19 cellular contexts compared by ENCODE assay signal in genomic region chr7:34851431-34851830, GRCh38.
DNase-seq lines count a peak whose midpoint lies in the region; ATAC-seq and TF ChIP-seq lines count a peak whose summit lies in the region.
"Had no signal": no experiment of that assay in that cellular context is flagged by ENCODE, and none has a peak within 500 bp of the region (broad histone marks: within the 10 kb centered on the region; RNA-seq: fewer than 3 reads in every experiment).

No MANE protein-coding gene starts in this region.

- peaks cover 0 to 27% (median 22%) of the 10 kb centered on the region in 4 donors for H3K4me1 ChIP-seq in esophagus muscularis mucosa
- H3K4me1 ChIP-seq: BE2C had no signal

- DNase-seq in DMS 273 treated with DMSO at 0.1 percent for 48 hours (lab: John Stamatoyannopoulos, UW) = peak; percentile 81
- peak; percentile 87 for DNase-seq in NCI-H1694 (lab: John Stamatoyannopoulos, UW)
- peak; percentile 19 for DNase-seq in NCI-H524 treated with DMSO at 0.1 percent for 48 hours (lab: John Stamatoyannopoulos, UW)
- DNase-seq in esophagus muscularis mucosa (ENCODE audit: extremely low spot score) = peak; percentile 39
- DNase-seq in stimulated activated CD4-positive, alpha-beta T cell treated with anti-CD3 and anti-CD28 coated beads, Interleukin-2, amount 100 ng/mL, for 24 hours = no peak
- no peak for DNase-seq in cortex of kidney (lab: John Stamatoyannopoulos, UW)
- DNase-seq: BE2C, DMS79 treated with DMSO at 0.1 percent for 48 hours, MG63, NCI-H1436, NCI-H2029 treated with DMSO at 0.1 percent for 48 hours, NCI-H748 treated with DMSO at 0.1 percent for 48 hours, T-helper 1 cell had no signal

- ATAC-seq in HG03108 (IDR thresholded peaks at IDR 0.05; ENCODE audit: unreplicated experiment) = no peak
- ATAC-seq in HG03457 (IDR thresholded peaks at IDR 0.05; ENCODE audit: unreplicated experiment) = no peak
- ATAC-seq: GM12878, Right ventricle myocardium inferior had no signal

- H3K9me3 ChIP-seq in esophagus muscularis mucosa = no peaks in the 10 kb centered on the region
- H3K9me3 ChIP-seq: BE2C, MG63, SJSA1 had no signal

- H3K36me3 ChIP-seq in esophagus muscularis mucosa = no peaks in the 10 kb centered on the region
- H3K36me3 ChIP-seq: BE2C, MG63, SJSA1 had no signal

- WGBS in esophagus muscularis mucosa = 50% methylated on average over 2 of the region's 2 CpGs

- TF ChIP-seq EP300 in esophagus muscularis mucosa (IDR thresholded peaks at IDR 0.05) = no peak

- no peak overlapping the region for H3K27ac ChIP-seq in esophagus muscularis mucosa (replicated peaks in 1 of 4)
- H3K27ac ChIP-seq: SJSA1 had no signal

- TF ChIP-seq POLR2A in esophagus muscularis mucosa (IDR thresholded peaks at IDR 0.05; ENCODE audit: low read depth) = no peak

- H3K4me3 ChIP-seq in esophagus muscularis mucosa = no peak overlapping the region
- H3K4me3 ChIP-seq: GM12878, K562, MG63, SJSA1 had no signal

- intact Hi-C loops in esophagus muscularis mucosa (cut with DNase I) = no loop called here

- no peak for TF ChIP-seq CTCF in esophagus muscularis mucosa (IDR thresholded peaks at IDR 0.05)

- H3K27me3 ChIP-seq in esophagus muscularis mucosa = no peaks in the 10 kb centered on the region
- H3K27me3 ChIP-seq: MG63, SJSA1 had no signal

Comparison
In these comparisons a context has a peak if more than half of its experiments do, and no peak if none do; other contexts are left out.
1. DNase-seq: peak in DMS 273 treated with DMSO at 0.1 percent for 48 hours (single experiment), NCI-H1694 (single experiment), NCI-H524 treated with DMSO at 0.1 percent for 48 hours (single experiment) and esophagus muscularis mucosa (single experiment); none in stimulated activated CD4-positive, alpha-beta T cell treated with anti-CD3 and anti-CD28 coated beads, Interleukin-2, amount 100 ng/mL, for 24 hours (0 of 2) and cortex of kidney (single experiment).